ENCODE assay signal across 6 cellular contexts in the genomic region with DNA sequence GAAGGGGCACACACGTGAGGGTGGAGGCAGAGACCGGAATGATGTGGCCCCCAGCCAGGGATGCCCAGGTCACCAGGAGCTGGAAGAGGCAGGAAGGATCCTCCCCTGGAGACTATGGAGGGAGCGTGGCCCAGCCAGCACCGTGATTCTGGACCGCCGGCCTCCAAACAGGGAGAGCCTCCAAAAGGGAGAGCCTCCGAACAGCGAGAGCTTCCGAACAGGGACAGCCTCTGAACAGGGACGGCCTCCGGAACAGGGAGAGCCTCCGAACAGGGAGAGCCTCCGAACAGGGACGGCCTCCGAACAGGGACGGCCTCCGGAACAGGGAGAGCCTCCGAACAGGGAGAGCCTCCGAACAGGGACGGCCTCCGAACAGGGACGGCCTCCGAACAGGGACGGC. TPM values are rescaled to one million over a fixed set of nuclear protein-coding genes. Genes with fewer than 3 reads are reported as not detected.
"Had no signal": no experiment of that assay in that cellular context is flagged by ENCODE, and none has a peak within 500 bp of the region (broad histone marks: within the 10 kb centered on the region; RNA-seq: fewer than 3 reads in every experiment).

No MANE protein-coding gene starts in this region.

RNA-seq across cellular contexts. Expression of gene GALNT9, which starts 33.8 kb away (rescaled TPM):
- total RNA-seq: chondrocyte, esophagus mucosa, esophagus squamous epithelium, gastrocnemius medialis, mammary epithelial cell had no signal
- polyA plus RNA-seq: keratinocyte, mammary epithelial cell had no signal
